ENCODE assay signal across 9 cellular contexts in the genomic region with DNA sequence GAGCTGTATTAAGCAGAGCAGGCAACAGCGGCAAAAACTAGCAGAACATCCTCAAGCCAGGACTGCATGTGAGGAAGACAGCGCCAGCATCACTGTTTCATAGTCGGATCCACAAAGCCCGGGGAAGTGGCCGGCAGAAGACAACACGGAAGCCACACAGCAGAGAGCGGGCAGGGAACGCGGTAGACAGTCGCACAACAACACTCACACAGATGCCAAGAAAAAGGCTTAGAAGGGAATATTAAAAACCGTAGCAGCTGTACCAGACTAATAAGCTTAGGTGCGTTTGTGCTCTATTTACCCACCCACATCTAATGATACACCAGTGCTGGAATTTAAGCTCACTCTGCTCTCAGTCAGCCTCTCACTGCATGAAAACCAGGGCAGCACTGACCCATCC. TPM values are rescaled to one million over a fixed set of nuclear protein-coding genes. Genes with fewer than 3 reads are reported as not detected.
DNase-seq lines count a peak whose midpoint lies in the region; ATAC-seq, FAIRE-seq and TF ChIP-seq lines count a peak whose summit lies in the region.
"Had no signal": no experiment of that assay in that cellular context is flagged by ENCODE, and none has a peak within 500 bp of the region (broad histone marks: within the 10 kb centered on the region; RNA-seq: fewer than 3 reads in every experiment).

No MANE protein-coding gene starts in this region.

- FAIRE-seq in H54 (lab: Jason Lieb, UNC): no peak

- H3K36me3 ChIP-seq in BE2C (no peaks in the 10 kb centered on the region), duodenal mucosa (ENCODE audit: control insufficient read depth in 1 of 2, insufficient read depth in 2 of 2, low read length in 2 of 2) (no peaks in the 10 kb centered on the region)

- H3K9me3 ChIP-seq in BE2C (no peaks in the 10 kb centered on the region), duodenal mucosa (ENCODE audit: control insufficient read depth in 1 of 2, low read length in 2 of 2) (no peaks in the 10 kb centered on the region)

- H3K4me1 Mint-ChIP-seq in nephron progenitor cell: peaks cover 36% of the 10 kb centered on the region
- H3K4me1 Mint-ChIP-seq in activated T-helper 1 cell treated with anti-CD3 and anti-CD28 coated beads, Interleukin-12 subunit alpha, Interleukin-12 subunit beta, Interleukin-2, Interleukin-4 antibody, amounts not matched to agents 30 ng/mL and 10 ng/mL and 1 ng/mL, durations not matched to agents 14 hours and 24 hours and 36 hours (ENCODE audit: low read depth): peaks cover 30% of the 10 kb centered on the region

- peaks cover 7% of the 10 kb centered on the region for H3K9me3 Mint-ChIP-seq in nephron progenitor cell
- no peaks in the 10 kb centered on the region for H3K9me3 Mint-ChIP-seq in activated T-helper 1 cell treated with anti-CD3 and anti-CD28 coated beads, Interleukin-12 subunit alpha, Interleukin-12 subunit beta, Interleukin-2, Interleukin-4 antibody, amounts not matched to agents 30 ng/mL and 10 ng/mL and 1 ng/mL, durations not matched to agents 14 hours and 24 hours and 36 hours

- H3K4me1 ChIP-seq in BE2C: 0 out of 2 replicates have a peak, but pooled peaks cover 3% of the 10 kb centered on the region
- peaks cover 22 to 32% of the 10 kb centered on the region in 2 donors for H3K4me1 ChIP-seq in duodenal mucosa (ENCODE audit: control insufficient read depth in 1 of 2, insufficient read depth in 2 of 2, low read length in 2 of 2)

- no peak for TF ChIP-seq CTCF in BE2C (IDR thresholded peaks at IDR 0.05; ENCODE audit: low read depth, low read length)
- no peak for TF ChIP-seq CTCF in nephron progenitor cell (IDR thresholded peaks at IDR 0.05)
- TF ChIP-seq CTCF in omental fat pad (IDR thresholded peaks at IDR 0.05): no peak

- intact Hi-C loops in activated T-helper 1 cell treated with anti-CD3 and anti-CD28 coated beads, Interleukin-12 subunit alpha, Interleukin-12 subunit beta, Interleukin-2, Interleukin-4 antibody, amounts not matched to agents 30 ng/mL and 10 ng/mL and 1 ng/mL, durations not matched to agents 14 hours and 24 hours and 36 hours (cut with micrococcal nuclease): no loop called here

- peak overlapping the region; percentile 37 for H3K27ac Mint-ChIP-seq in nephron progenitor cell
- no peak overlapping the region for H3K27ac Mint-ChIP-seq in activated T-helper 1 cell treated with anti-CD3 and anti-CD28 coated beads, Interleukin-12 subunit alpha, Interleukin-12 subunit beta, Interleukin-2, Interleukin-4 antibody, amounts not matched to agents 30 ng/mL and 10 ng/mL and 1 ng/mL, durations not matched to agents 14 hours and 24 hours and 36 hours

- no peaks in the 10 kb centered on the region for H3K36me3 Mint-ChIP-seq in nephron progenitor cell (ENCODE audit: low read depth)
- peaks cover 2% of the 10 kb centered on the region for H3K36me3 Mint-ChIP-seq in activated T-helper 1 cell treated with anti-CD3 and anti-CD28 coated beads, Interleukin-12 subunit alpha, Interleukin-12 subunit beta, Interleukin-2, Interleukin-4 antibody, amounts not matched to agents 30 ng/mL and 10 ng/mL and 1 ng/mL, durations not matched to agents 14 hours and 24 hours and 36 hours (ENCODE audit: low read depth)

- no peak for ATAC-seq in omental fat pad (ENCODE audit: low FRiP score)

- H3K4me3 Mint-ChIP-seq in nephron progenitor cell: peak overlapping the region; percentile 81
- no peak overlapping the region for H3K4me3 Mint-ChIP-seq in activated T-helper 1 cell treated with anti-CD3 and anti-CD28 coated beads, Interleukin-12 subunit alpha, Interleukin-12 subunit beta, Interleukin-2, Interleukin-4 antibody, amounts not matched to agents 30 ng/mL and 10 ng/mL and 1 ng/mL, durations not matched to agents 14 hours and 24 hours and 36 hours

- H3K9ac ChIP-seq in duodenal mucosa (ENCODE audit: low read depth in 1 of 2, low read length in 2 of 2): peak overlapping the region; percentile 12 to 22

- no peak for TF ChIP-seq POLR2A in H54 (IDR thresholded peaks at IDR 0.05; ENCODE audit: low read depth, low read length)

- H3K27ac ChIP-seq in duodenal mucosa (ENCODE audit: low read depth, low read length): no peak overlapping the region
- H3K27ac ChIP-seq: epithelial cell of prostate had no signal

- H3K4me3 ChIP-seq in BE2C (ENCODE audit: low read depth, low read length) (peak overlapping the region; percentile 43), duodenal mucosa (ENCODE audit: low read depth in 1 of 2, low read length in 2 of 2) (peak overlapping the region; percentile 31 to 45)

- DNase-seq in BE2C (no peak), NCI-H82 (lab: John Stamatoyannopoulos, UW) (peak; percentile 94), nephron progenitor cell (no peak), omental fat pad (ENCODE audit: low spot score) (no peak), SKM-1 treated with dmso at 0.1 percent for 144 hours (lab: John Stamatoyannopoulos, UW; ENCODE audit: unreplicated experiment) (no peak), H54 (ENCODE audit: insufficient read length, low spot score) (no peak)
- no peak for DNase-seq in activated T-helper 1 cell treated with anti-CD3 and anti-CD28 coated beads, Interleukin-12 subunit alpha, Interleukin-12 subunit beta, Interleukin-2, Interleukin-4 antibody, amounts not matched to agents 30 ng/mL and 10 ng/mL and 1 ng/mL, durations not matched to agents 14 hours and 24 hours and 36 hours (ENCODE audit: low spot score)

- H3K27me3 ChIP-seq in BE2C: no peaks in the 10 kb centered on the region
- peaks cover 0 to 7% of the 10 kb centered on the region in 2 donors for H3K27me3 ChIP-seq in duodenal mucosa (ENCODE audit: control insufficient read depth in 1 of 2, insufficient read depth in 2 of 2, low read length in 2 of 2)

- peaks cover 54% of the 10 kb centered on the region for H3K27me3 Mint-ChIP-seq in nephron progenitor cell (ENCODE audit: low read depth, poor library complexity)
- peaks cover 8% of the 10 kb centered on the region for H3K27me3 Mint-ChIP-seq in activated T-helper 1 cell treated with anti-CD3 and anti-CD28 coated beads, Interleukin-12 subunit alpha, Interleukin-12 subunit beta, Interleukin-2, Interleukin-4 antibody, amounts not matched to agents 30 ng/mL and 10 ng/mL and 1 ng/mL, durations not matched to agents 14 hours and 24 hours and 36 hours (ENCODE audit: insufficient read depth)

RNA-seq across cellular contexts. Expression of a gene that starts 16.0 kb away (rescaled TPM):
- 2.3 TPM for polyA plus RNA-seq in BE2C (2012; ENCODE audit: insufficient read depth, insufficient read length, low read depth)
- total RNA-seq in omental fat pad: 10 to 100 TPM in 2 of 4 donors, 1 to 10 TPM in 2; 7.1 to 24.5 (median 16.7) TPM
- total RNA-seq in activated T-helper 1 cell treated with anti-CD3 and anti-CD28 coated beads, Interleukin-12 subunit alpha, Interleukin-12 subunit beta, Interleukin-2, Interleukin-4 antibody, amounts not matched to agents 30 ng/mL and 10 ng/mL and 1 ng/mL, durations not matched to agents 14 hours and 24 hours and 36 hours: 4.6 and 5.1 TPM in 2 replicates

RNA-seq across cellular contexts. Expression of a gene that starts 16.3 kb away (rescaled TPM):
- polyA plus RNA-seq in BE2C (2012; ENCODE audit: insufficient read depth, insufficient read length, low read depth): 0.54 TPM
- under 1 TPM in 2 of 4 donors, not detected in 2; 0.32 to 0.60 TPM for total RNA-seq in omental fat pad
- not detected in 2 replicates for total RNA-seq in activated T-helper 1 cell treated with anti-CD3 and anti-CD28 coated beads, Interleukin-12 subunit alpha, Interleukin-12 subunit beta, Interleukin-2, Interleukin-4 antibody, amounts not matched to agents 30 ng/mL and 10 ng/mL and 1 ng/mL, durations not matched to agents 14 hours and 24 hours and 36 hours
